In genomic region chr11:69461272-69461962, GRCh38 we compare ENCODE assay signal across 1 cellular context.
TF ChIP-seq lines count a peak whose summit lies in the region.

No MANE protein-coding gene starts in this region.

TF ChIP-seq in GM23338, 12 proteins besides CTCF, POLR2A, EP300 and RAD21 (continued from another document):
- no peak for TF ChIP-seq ZNF462 (CRISPR knock-in tag; IDR thresholded peaks at IDR 0.05)
- TF ChIP-seq EZH2 (IDR thresholded peaks at IDR 0.05; ENCODE audit: low read depth, unreplicated experiment), result no peak
- no peak for TF ChIP-seq ETS1 (IDR thresholded peaks at IDR 0.05)
- no peak for TF ChIP-seq JUNB (IDR thresholded peaks at IDR 0.05; ENCODE audit: unreplicated experiment)
- no peak for TF ChIP-seq EZH2phosphoT487 (IDR thresholded peaks at IDR 0.05; ENCODE audit: unreplicated experiment)
- TF ChIP-seq CREB1 (CRISPR knock-in tag; IDR thresholded peaks at IDR 0.05; ENCODE audit: low read depth), result no peak
- TF ChIP-seq REST (IDR thresholded peaks at IDR 0.05; ENCODE audit: unreplicated experiment), result no peak
- TF ChIP-seq ZNF331 (CRISPR knock-in tag; IDR thresholded peaks at IDR 0.05; ENCODE audit: low read depth), result no peak
- TF ChIP-seq STAT1 (IDR thresholded peaks at IDR 0.05; ENCODE audit: unreplicated experiment), result no peak
